In genomic region chr4:64713256-64713840, GRCh38 we compare ENCODE assay signal across 9 cellular contexts.
DNase-seq lines count a peak whose midpoint lies in the region; ATAC-seq and TF ChIP-seq lines count a peak whose summit lies in the region.
"Had no signal": no experiment of that assay in that cellular context is flagged by ENCODE, and none has a peak within 500 bp of the region (broad histone marks: within the 10 kb centered on the region; RNA-seq: fewer than 3 reads in every experiment).

No MANE protein-coding gene starts in this region.

- no peak overlapping the region for H3K4me2 ChIP-seq in Loucy (ENCODE audit: low read depth, low read length, poor library complexity, severe bottlenecking)

- H3K27me3 ChIP-seq in Loucy (ENCODE audit: insufficient read depth, low read length, poor library complexity, severe bottlenecking) (no peaks in the 10 kb centered on the region), testis (no peaks in the 10 kb centered on the region)

- no peaks in the 10 kb centered on the region for H3K27me3 Mint-ChIP-seq in nephron (ENCODE audit: low read depth)
- H3K27me3 Mint-ChIP-seq in activated CD4-positive, alpha-beta memory T cell treated with anti-CD3 and anti-CD28 coated beads for 36 hours, result no peaks in the 10 kb centered on the region

- H3K9ac ChIP-seq in Loucy (ENCODE audit: low read depth, low read length, poor library complexity, severe bottlenecking), result no peak overlapping the region

- H3K27ac Mint-ChIP-seq in nephron, result no peak overlapping the region
- H3K27ac Mint-ChIP-seq in activated CD4-positive, alpha-beta memory T cell treated with anti-CD3 and anti-CD28 coated beads for 36 hours, result no peak overlapping the region

- no peaks in the 10 kb centered on the region for H3K9me3 Mint-ChIP-seq in nephron
- no peaks in the 10 kb centered on the region for H3K9me3 Mint-ChIP-seq in activated CD4-positive, alpha-beta memory T cell treated with anti-CD3 and anti-CD28 coated beads for 36 hours

- no peak overlapping the region for H3K27ac ChIP-seq in testis
- H3K27ac ChIP-seq: skin epidermis had no signal

- POLR2A ChIA-PET in activated CD4-positive, alpha-beta memory T cell treated with anti-CD3 and anti-CD28 coated beads for 36 hours (lab: Charles Lee), result no interaction called here

- CTCF ChIA-PET in activated CD4-positive, alpha-beta memory T cell treated with anti-CD3 and anti-CD28 coated beads for 36 hours (lab: Charles Lee), result interaction anchor here (0.9 kb wide), 1 partner anchor 68 kb away, joined by 3 read pairs; no protein-coding TSS in a partner anchor

- no peak overlapping the region for H2AFZ ChIP-seq in Loucy (ENCODE audit: low read length)

- no peak for TF ChIP-seq POLR2A in testis (IDR thresholded peaks at IDR 0.05)

- H3K4me3 Mint-ChIP-seq in nephron, result no peak overlapping the region
- no peak overlapping the region for H3K4me3 Mint-ChIP-seq in activated CD4-positive, alpha-beta memory T cell treated with anti-CD3 and anti-CD28 coated beads for 36 hours

- no peaks in the 10 kb centered on the region for H3F3A ChIP-seq in Loucy (ENCODE audit: low read depth)

- H3K4me3 ChIP-seq in Loucy (ENCODE audit: low read length, poor library complexity, severe bottlenecking) (no peak overlapping the region), astrocyte of the spinal cord (ENCODE audit: low read depth, low read length) (no peak overlapping the region), testis (no peak overlapping the region)
- H3K4me3 ChIP-seq: skin epidermis had no signal

- H3K4me1 ChIP-seq in Loucy (ENCODE audit: insufficient read depth, low read length, poor library complexity, severe bottlenecking) (no peaks in the 10 kb centered on the region), testis (no peaks in the 10 kb centered on the region)

- in situ Hi-C loops in astrocyte of the spinal cord (cut with HindIII; ENCODE audit: low sequenced_read_pairs), result no loop called here

- DNase-seq in GM03348 (ENCODE audit: low spot score) (peak; percentile 9), astrocyte of the spinal cord (ENCODE audit: low read depth, low spot score) (peak; percentile 51), testis (no peak), NCI-H187 treated with DMSO at 0.1 percent for 48 hours (lab: John Stamatoyannopoulos, UW) (no peak)
- no peak for DNase-seq in activated CD4-positive, alpha-beta memory T cell treated with anti-CD3 and anti-CD28 coated beads for 36 hours

- intact Hi-C loops in activated CD4-positive, alpha-beta memory T cell treated with anti-CD3 and anti-CD28 coated beads for 36 hours (cut with micrococcal nuclease), result no loop called here
- intact Hi-C loops in testis (cut with DNase I; ENCODE audit: low total_unique reads), result no loop called here

- no peaks in the 10 kb centered on the region for H3K9me2 ChIP-seq in Loucy (replicated peaks; ENCODE audit: low read depth, low read length)

- ATAC-seq in GM21619 (IDR thresholded peaks at IDR 0.05; ENCODE audit: unreplicated experiment), result peak; percentile 65

- no peaks in the 10 kb centered on the region for H3K9me3 ChIP-seq in Loucy (ENCODE audit: insufficient read depth, low read depth, low read length)
- no peaks in the 10 kb centered on the region for H3K9me3 ChIP-seq in testis

- no peaks in the 10 kb centered on the region for H3K36me3 ChIP-seq in Loucy (ENCODE audit: insufficient read depth, low read length)
- no peaks in the 10 kb centered on the region for H3K36me3 ChIP-seq in testis (ENCODE audit: low read depth, missing control alignments)

- TF ChIP-seq CTCF in Loucy (conservative IDR thresholded peaks at IDR 0.05; ENCODE audit: low read length), result peak; percentile 82
- TF ChIP-seq CTCF in astrocyte of the spinal cord (IDR thresholded peaks at IDR 0.05; ENCODE audit: low read depth, low read length), result peak; percentile 51
- peak; percentile 44 to 73 (median 60) for TF ChIP-seq CTCF in nephron (IDR thresholded peaks at IDR 0.05; ENCODE audit: unreplicated experiment in 3 of 3)
- peak in 1 of 3 experiments; percentile 51 for TF ChIP-seq CTCF in testis (IDR thresholded peaks at IDR 0.05)

- H3K4me1 Mint-ChIP-seq in nephron, result no peaks in the 10 kb centered on the region
- no peaks in the 10 kb centered on the region for H3K4me1 Mint-ChIP-seq in activated CD4-positive, alpha-beta memory T cell treated with anti-CD3 and anti-CD28 coated beads for 36 hours (ENCODE audit: low read depth)

- no peaks in the 10 kb centered on the region for H3K79me2 ChIP-seq in Loucy (ENCODE audit: insufficient read depth, low read length)

- 12 to 16% methylated on average over 2 of the region's 2 CpGs for WGBS in testis, 2 donors

- no peaks in the 10 kb centered on the region for H4K20me1 ChIP-seq in Loucy (ENCODE audit: insufficient read depth, low read length, poor library complexity, severe bottlenecking)

- no peaks in the 10 kb centered on the region for H3K36me3 Mint-ChIP-seq in nephron (ENCODE audit: low read depth)
- H3K36me3 Mint-ChIP-seq in activated CD4-positive, alpha-beta memory T cell treated with anti-CD3 and anti-CD28 coated beads for 36 hours, result no peaks in the 10 kb centered on the region

Comparison
In these comparisons a context has a peak if more than half of its experiments do, and no peak if none do; other contexts are left out.
1. DNase-seq: peak in GM03348 (single experiment) and astrocyte of the spinal cord (single experiment); none in activated CD4-positive, alpha-beta memory T cell treated with anti-CD3 and anti-CD28 coated beads for 36 hours (single experiment), testis (single experiment) and NCI-H187 treated with DMSO at 0.1 percent for 48 hours (single experiment).